Comparison of ENCODE assay signal across 8 cellular contexts in the genomic region with DNA sequence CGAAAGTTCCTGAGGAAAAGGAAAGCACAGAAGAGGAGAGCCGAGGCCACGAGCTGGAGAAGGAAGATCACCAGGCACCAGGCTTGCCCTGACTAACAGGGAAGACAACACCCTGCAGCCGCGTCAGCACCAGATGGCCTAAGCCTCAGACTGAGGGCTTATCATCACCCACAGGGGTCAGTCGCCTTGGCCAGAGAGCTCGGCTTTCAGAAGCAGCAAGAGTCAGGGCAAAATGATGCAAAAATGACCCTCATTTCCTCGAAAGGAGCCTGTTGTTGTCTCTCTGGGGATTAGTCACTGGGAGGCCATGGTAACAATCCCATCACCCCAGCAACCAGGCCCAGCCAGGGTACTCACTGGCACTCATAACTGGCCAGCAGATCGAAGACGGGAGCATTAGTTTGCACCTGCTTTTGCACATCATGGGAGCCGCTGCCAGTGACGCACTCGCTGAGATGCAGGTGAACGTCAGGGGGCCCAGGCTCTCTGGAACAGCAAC. TPM values are rescaled to one million over a fixed set of nuclear protein-coding genes. Genes with fewer than 3 reads are reported as not detected.
DNase-seq lines count a peak whose midpoint lies in the region; ATAC-seq, FAIRE-seq and TF ChIP-seq lines count a peak whose summit lies in the region.

No MANE protein-coding gene starts in this region.

- H3K4me1 ChIP-seq in endothelial cell of umbilical vein (ENCODE audit: control insufficient read depth, extremely low read depth, insufficient read depth, low read length) (peaks cover 16% of the 10 kb centered on the region), muscle layer of colon (ENCODE audit: insufficient read depth, low read length) (peaks cover 73% of the 10 kb centered on the region)

- no peaks in the 10 kb centered on the region for H4K20me1 ChIP-seq in endothelial cell of umbilical vein (replicated peaks; ENCODE audit: control insufficient read depth, extremely low read depth, insufficient read depth, low read length)

- H3K9me3 ChIP-seq in endothelial cell of umbilical vein (replicated peaks; ENCODE audit: control insufficient read depth, insufficient read depth, low read length) = no peaks in the 10 kb centered on the region
- no peaks in the 10 kb centered on the region for H3K9me3 ChIP-seq in muscle layer of colon (ENCODE audit: low read length)

- no peaks in the 10 kb centered on the region for H3K27me3 ChIP-seq in endothelial cell of umbilical vein (ENCODE audit: control insufficient read depth in 2 of 2, insufficient read depth in 2 of 2, low read length in 2 of 2)
- no peaks in the 10 kb centered on the region for H3K27me3 ChIP-seq in muscle layer of colon (ENCODE audit: control insufficient read depth in 1 of 2, insufficient read depth in 2 of 2, low read length in 2 of 2)

- peak overlapping the region; percentile 84 for H3K27ac ChIP-seq in endothelial cell of umbilical vein (ENCODE audit: insufficient read depth, low read depth, low read length)
- H3K27ac ChIP-seq in muscle layer of colon (ENCODE audit: low read depth, low read length) = peak overlapping the region; percentile 71

- no peaks in the 10 kb centered on the region for H3K9me1 ChIP-seq in endothelial cell of umbilical vein (replicated peaks; ENCODE audit: control insufficient read depth, extremely low read depth, insufficient read depth, low read length)

- CTCF ChIA-PET in endothelial cell of umbilical vein (lab: Charles Lee) = interaction anchor here (0.8 to 1.7 kb wide), 10 partner anchors 9 to 441 kb away, joined by 3 to 7 read pairs (median 4); no protein-coding TSS in a partner anchor

- no peaks in the 10 kb centered on the region for H3K79me2 ChIP-seq in endothelial cell of umbilical vein (ENCODE audit: control insufficient read depth, insufficient read depth, low read length)

- DNase-seq in AG10803 (ENCODE audit: low read depth) = peak; percentile 94
- peak; percentile 13 for DNase-seq in NCI-H524 treated with DMSO at 0.1 percent for 48 hours (lab: John Stamatoyannopoulos, UW)
- DNase-seq in endothelial cell of umbilical vein (ENCODE audit: low read depth, low spot score) = peak; percentile 98
- DNase-seq in NCI-H1105 (lab: John Stamatoyannopoulos, UW) = no peak
- DNase-seq in OCI-M2 (lab: John Stamatoyannopoulos, UW; ENCODE audit: unreplicated experiment) = no peak
- no peak for DNase-seq in H4 (ENCODE audit: low spot score)

- no TSS peak for BruUV-seq in endothelial cell of umbilical vein (replicated peaks; lab: Mats Ljungman, UMichigan)

- H3K36me3 ChIP-seq in endothelial cell of umbilical vein (ENCODE audit: control insufficient read depth in 2 of 2, extremely low read depth in 1 of 2, insufficient read depth in 2 of 2, low read length in 2 of 2) (no peaks in the 10 kb centered on the region), muscle layer of colon (ENCODE audit: insufficient read depth, low read length) (no peaks in the 10 kb centered on the region)

- intact Hi-C loops in endothelial cell of umbilical vein (cut with micrococcal nuclease) = loop anchor here (1.0 to 10.0 kb wide), 5 partner anchors 56 to 216 kb away; no protein-coding TSS in a partner anchor

- peak; percentile 97 for FAIRE-seq in endothelial cell of umbilical vein (lab: Jason Lieb, UNC)

- H3K4me3 ChIP-seq in AG10803 (ENCODE audit: low read length) (peak overlapping the region; percentile 30), endothelial cell of umbilical vein (replicated peaks in 1 of 3; ENCODE audit: insufficient read depth in 1 of 3, low read depth in 1 of 3, low read length in 3 of 3) (no peak overlapping the region), muscle layer of colon (ENCODE audit: low read depth in 1 of 2, low read length in 2 of 2) (peak overlapping the region in 1 of 2 donors; percentile 36)

- ATAC-seq in HG03095 (IDR thresholded peaks at IDR 0.05; ENCODE audit: unreplicated experiment) = no peak

- POLR2A ChIA-PET in endothelial cell of umbilical vein (lab: Charles Lee) = interaction anchor here (1.0 to 1.1 kb wide), 2 partner anchors 42 to 157 kb away, joined by 3 to 4 read pairs; no protein-coding TSS in a partner anchor

- dilution Hi-C loops in endothelial cell of umbilical vein (cut with MboI; ENCODE audit: extremely low pct_ligation_motif_present, low sequenced_read_pairs) = no loop called here

- H3K4me2 ChIP-seq in endothelial cell of umbilical vein (ENCODE audit: insufficient read depth, low read length) = peak overlapping the region; percentile 4

- no peak overlapping the region for H2AFZ ChIP-seq in endothelial cell of umbilical vein (ENCODE audit: low read depth, low read length)

- TF ChIP-seq CTCF in AG10803 (conservative IDR thresholded peaks at IDR 0.05; ENCODE audit: low read length) (peak; percentile 43), endothelial cell of umbilical vein (IDR thresholded peaks at IDR 0.05; ENCODE audit: extremely low read depth in 1 of 2, insufficient read depth in 1 of 2, low read depth in 1 of 2, low read length in 2 of 2) (peak; percentile 5 to 35)

- TF ChIP-seq POLR2A in endothelial cell of umbilical vein (IDR thresholded peaks at IDR 0.05; ENCODE audit: low read depth, low read length) = peak; percentile 42

- H3K9ac ChIP-seq in endothelial cell of umbilical vein (replicated peaks; ENCODE audit: extremely low read depth, insufficient read depth, low read length) (peak overlapping the region; percentile 37), muscle layer of colon (ENCODE audit: low read length) (peak overlapping the region; percentile 5)

TF ChIP-seq in endothelial cell of umbilical vein, 7 proteins besides CTCF, POLR2A, EP300 and RAD21:
- TF ChIP-seq JUN (IDR thresholded peaks at IDR 0.05; ENCODE audit: borderline replicate concordance, insufficient read depth, insufficient read length, low read depth) (peak; percentile 84), GATA2 (IDR thresholded peaks at IDR 0.05; ENCODE audit: insufficient read depth, insufficient read length, low read depth, low read length) (peak; percentile 88), EZH2 (IDR thresholded peaks at IDR 0.05; ENCODE audit: borderline replicate concordance, low read depth, low read length, severe bottlenecking) (no peak), POLR2AphosphoS5 (IDR thresholded peaks at IDR 0.05; ENCODE audit: insufficient read depth, low read depth, low read length) (peak; percentile 81), MAX (IDR thresholded peaks at IDR 0.05; ENCODE audit: insufficient read depth, insufficient read length) (no peak), FOS (IDR thresholded peaks at IDR 0.05; ENCODE audit: borderline replicate concordance, insufficient read depth, low read length) (peak; percentile 92), MYC (IDR thresholded peaks at IDR 0.05; ENCODE audit: low read depth, low read length) (peak; percentile 39)

RNA-seq across cellular contexts. Expression of gene ZFP36L2, which starts 42.7 kb away (rescaled TPM):
- 73.4 and 75.9 TPM in 2 replicates for total RNA-seq in endothelial cell of umbilical vein
- 13.2 and 14.5 TPM in 2 replicates for polyA plus RNA-seq in endothelial cell of umbilical vein
- 10.2 and 12.1 TPM in 2 replicates for polyA plus RNA-seq in endothelial cell of umbilical vein (2011; cell fraction: cytosol; rRNA removed)
- 15.6 and 20.8 TPM in 2 replicates for polyA plus RNA-seq in endothelial cell of umbilical vein (2011; cell fraction: nucleus; rRNA removed)
- polyA plus RNA-seq in endothelial cell of umbilical vein (2012) = 28.9 and 35.9 TPM in 2 replicates
- polyA minus RNA-seq in endothelial cell of umbilical vein = 6.9 and 10.8 TPM in 2 replicates
- 20.3 TPM for polyA minus RNA-seq in endothelial cell of umbilical vein (2011; cell fraction: cytosol; rRNA and poly(A)+ RNA removed)
- polyA minus RNA-seq in endothelial cell of umbilical vein (2011; cell fraction: nucleus; rRNA and poly(A)+ RNA removed) = 11.7 and 17.1 TPM in 2 replicates
- 1.2 and 2.1 TPM in 2 replicates for total RNA-seq in H4 (2014; rRNA removed; shearing (Covaris generic))

Comparison
In these comparisons a context has a peak if more than half of its experiments do, and no peak if none do; other contexts are left out.
1. DNase-seq: peak in AG10803 (single experiment), NCI-H524 treated with DMSO at 0.1 percent for 48 hours (single experiment) and endothelial cell of umbilical vein (single experiment); none in NCI-H1105 (single experiment), OCI-M2 (single experiment) and H4 (single experiment).
2. RNA of gene ZFP36L2, which starts 42.7 kb away (total RNA-seq): 73.4 to 75.9 TPM in endothelial cell of umbilical vein; 1.2 to 2.1 TPM in H4; every median in the first group is over 10 times any median in the second.